ENCODE assay signal across 20 cellular contexts in genomic region chr3:62090066-62090465, GRCh38.
DNase-seq lines count a peak whose midpoint lies in the region; ATAC-seq and TF ChIP-seq lines count a peak whose summit lies in the region.
"Had no signal": no experiment of that assay in that cellular context is flagged by ENCODE, and none has a peak within 500 bp of the region (broad histone marks: within the 10 kb centered on the region; RNA-seq: fewer than 3 reads in every experiment).

No MANE protein-coding gene starts in this region.

- H3K4me3 Mint-ChIP-seq in activated CD8-positive, alpha-beta T cell treated with anti-CD3 and anti-CD28 coated beads, Interleukin-2, amount 10 ng/mL, durations not matched to agents 7 days and 5 days, result no peak overlapping the region

- POLR2A ChIA-PET in activated CD8-positive, alpha-beta T cell treated with anti-CD3 and anti-CD28 coated beads, Interleukin-2, amount 10 ng/mL, durations not matched to agents 7 days and 5 days (lab: Charles Lee), result no interaction called here

- TF ChIP-seq CTCF in heart left ventricle (IDR thresholded peaks at IDR 0.05) (no peak), psoas muscle (IDR thresholded peaks at IDR 0.05) (no peak)

- no peaks in the 10 kb centered on the region for H3K27me3 ChIP-seq in heart left ventricle
- no peaks in the 10 kb centered on the region for H3K27me3 ChIP-seq in psoas muscle (ENCODE audit: insufficient read depth in 3 of 3, low read length in 2 of 3)
- H3K27me3 ChIP-seq: MG63, SJSA1 had no signal

- CTCF ChIA-PET in activated CD8-positive, alpha-beta T cell treated with anti-CD3 and anti-CD28 coated beads, Interleukin-2, amount 10 ng/mL, durations not matched to agents 7 days and 5 days (lab: Charles Lee), result no interaction called here

- H3K4me3 ChIP-seq in heart left ventricle, result peak overlapping the region in 1 of 12 donors; percentile 12
- H3K4me3 ChIP-seq in psoas muscle, result peak overlapping the region; percentile 33
- H3K4me3 ChIP-seq: MG63, SJSA1 had no signal

- peaks cover 0 to 46% (median 6%) of the 10 kb centered on the region in 12 donors for H3K4me1 ChIP-seq in heart left ventricle
- H3K4me1 ChIP-seq in psoas muscle, result peaks cover 25% of the 10 kb centered on the region
- H3K4me1 ChIP-seq: SJSA1 had no signal

- H3K36me3 ChIP-seq in heart left ventricle (no peaks in the 10 kb centered on the region), psoas muscle (ENCODE audit: insufficient read depth in 1 of 2, low read depth in 1 of 2) (no peaks in the 10 kb centered on the region)
- H3K36me3 ChIP-seq: MG63, SJSA1 had no signal

- no peaks in the 10 kb centered on the region for H3K9me3 Mint-ChIP-seq in activated CD8-positive, alpha-beta T cell treated with anti-CD3 and anti-CD28 coated beads, Interleukin-2, amount 10 ng/mL, durations not matched to agents 7 days and 5 days (ENCODE audit: insufficient read depth)

- H3K27me3 Mint-ChIP-seq in activated CD8-positive, alpha-beta T cell treated with anti-CD3 and anti-CD28 coated beads, Interleukin-2, amount 10 ng/mL, durations not matched to agents 7 days and 5 days (ENCODE audit: low read depth), result no peaks in the 10 kb centered on the region

- H3K27ac ChIP-seq in heart left ventricle (peak overlapping the region in 10 of 12 donors; percentile 33 to 85 (median 73)), psoas muscle (peak overlapping the region; percentile 68)
- H3K27ac ChIP-seq: SJSA1 had no signal

- DNase-seq in Right ventricle myocardium inferior (ENCODE audit: missing footprints), result no peak
- no peak for DNase-seq in cardiac septum (ENCODE audit: low spot score)
- DNase-seq in heart left ventricle, result no peak
- DNase-seq in psoas muscle, result no peak
- DNase-seq in activated CD8-positive, alpha-beta T cell treated with anti-CD3 and anti-CD28 coated beads, Interleukin-2, amount 10 ng/mL, durations not matched to agents 7 days and 5 days, result no peak
- no peak for DNase-seq in retina
- DNase-seq: Calu3; IMR-90; KG1; MG63; NCI-H1105 treated with DMSO at 0.1 percent for 48 hours; NCI-H146; NCI-H1930; NCI-H2227 treated with DMSO at 0.1 percent for 48 hours; NCI-H69; NK-92 treated with Interleukin-12 subunit alpha and Interleukin-12 subunit beta, amount 100 ng/mL, for 24 hours; PC-3 had no signal

- no peak overlapping the region for H3K27ac Mint-ChIP-seq in activated CD8-positive, alpha-beta T cell treated with anti-CD3 and anti-CD28 coated beads, Interleukin-2, amount 10 ng/mL, durations not matched to agents 7 days and 5 days

- no peak for TF ChIP-seq POLR2A in heart left ventricle (IDR thresholded peaks at IDR 0.05)

- H3K4me1 Mint-ChIP-seq in activated CD8-positive, alpha-beta T cell treated with anti-CD3 and anti-CD28 coated beads, Interleukin-2, amount 10 ng/mL, durations not matched to agents 7 days and 5 days (ENCODE audit: low read depth), result no peaks in the 10 kb centered on the region

- H3K9me3 ChIP-seq in heart left ventricle, result no peaks in the 10 kb centered on the region
- no peaks in the 10 kb centered on the region for H3K9me3 ChIP-seq in psoas muscle
- H3K9me3 ChIP-seq: MG63, SJSA1 had no signal

- no peaks in the 10 kb centered on the region for H3K36me3 Mint-ChIP-seq in activated CD8-positive, alpha-beta T cell treated with anti-CD3 and anti-CD28 coated beads, Interleukin-2, amount 10 ng/mL, durations not matched to agents 7 days and 5 days (ENCODE audit: low read depth)

- ATAC-seq in Right ventricle myocardium inferior, result peak; percentile 73
- ATAC-seq in heart left ventricle, result peak; percentile 65 to 81 (median 72)
- peak; percentile 51 to 69 (median 60) for ATAC-seq in psoas muscle
- ATAC-seq in GM21786 (IDR thresholded peaks at IDR 0.05; ENCODE audit: unreplicated experiment), result no peak
- no peak for ATAC-seq in activated CD8-positive, alpha-beta T cell treated with anti-CD3 and anti-CD28 coated beads, Interleukin-2, amount 10 ng/mL, durations not matched to agents 7 days and 5 days
- ATAC-seq: HCT116, PC-3 had no signal

- 32 to 61% (median 52%) methylated on average over 2 of the region's 2 CpGs for WGBS in heart left ventricle, 4 donors
- 27 to 33% (median 27%) methylated on average over 2 of the region's 2 CpGs for WGBS in psoas muscle, 3 donors

- intact Hi-C loops in Right ventricle myocardium inferior (cut with DNase I) (no loop called here), cardiac septum (cut with DNase I) (loop anchor here (2.0 kb wide), 1 partner anchor 71 kb away; no protein-coding TSS in a partner anchor), heart left ventricle (cut with DNase I) (loop anchor here in 1 of 10 donors (10.0 kb wide), 1 partner anchor 95 kb away; no protein-coding TSS in a partner anchor), psoas muscle (cut with DNase I) (loop anchor here in 1 of 2 donors (5.0 kb wide), 1 partner anchor 38 kb away; no protein-coding TSS in a partner anchor)

Comparison
In these comparisons a context has a peak if more than half of its experiments do, and no peak if none do; other contexts are left out.
1. ATAC-seq: peak in Right ventricle myocardium inferior (single experiment), heart left ventricle (4 of 4) and psoas muscle (4 of 4); none in GM21786 (single experiment) and activated CD8-positive, alpha-beta T cell treated with anti-CD3 and anti-CD28 coated beads, Interleukin-2, amount 10 ng/mL, durations not matched to agents 7 days and 5 days (single experiment).